ENCODE assay signal across 35 cellular contexts in genomic region chr2:48954935-48955334, GRCh38.
"Had no signal": no experiment of that assay in that cellular context is flagged by ENCODE, and none has a peak within 500 bp of the region (broad histone marks: within the 10 kb centered on the region; RNA-seq: fewer than 3 reads in every experiment).

No MANE protein-coding gene starts in this region.

- H3K4me1 Mint-ChIP-seq: activated B cell treated with CpG ODN at 0.5 μM for 24 hours; nephron progenitor cell; stimulated activated memory B cell treated with anti-CD40 and anti-IgM and Interleukin-4, amounts not matched to agents 10 μg/mL and 1 μg/mL and 100 μg/mL, for 72 hours; stimulated activated naive CD8-positive, alpha-beta T cell treated with anti-CD3 and anti-CD28 coated beads, Interleukin-15, amount 100 ng/mL, for 72 hours had no signal

- H3K4me1 ChIP-seq: left ventricle myocardium inferior, psoas muscle, sigmoid colon, upper lobe of left lung, vagina had no signal

- H3K27me3 ChIP-seq: ascending aorta, brain microvascular endothelial cell, heart left ventricle, upper lobe of left lung, vagina had no signal

- H3K4me3 ChIP-seq: ascending aorta, heart left ventricle, left ventricle myocardium inferior, lung, psoas muscle, sigmoid colon, upper lobe of left lung, vagina had no signal

- H3K4me3 Mint-ChIP-seq: activated B cell treated with CpG ODN at 0.5 μM for 24 hours; activated CD8-positive, alpha-beta T cell treated with anti-CD3 and anti-CD28 coated beads, Interleukin-2, amount 10 ng/mL, durations not matched to agents 7 days and 5 days; activated T-cell treated with anti-CD3 and anti-CD28 coated beads, Interleukin-2, amount 50 U/mL, for 72 hours; effector memory CD8-positive, alpha-beta T cell; nephron progenitor cell; stimulated activated memory B cell treated with anti-CD40 and anti-IgM and Interleukin-4, amounts not matched to agents 10 μg/mL and 1 μg/mL and 100 μg/mL, for 72 hours; stimulated activated naive CD8-positive, alpha-beta T cell treated with anti-CD3 and anti-CD28 coated beads, Interleukin-15, amount 100 ng/mL, for 72 hours; T-helper 1 cell treated with Interleukin-12 subunit alpha and Interleukin-12 subunit beta and Interleukin-4 antibody, amounts not matched to agents 30 μg/mL and 1 μg/mL, for 36 hours had no signal

- H3K9me3 ChIP-seq: ascending aorta, heart left ventricle, left ventricle myocardium inferior, psoas muscle, sigmoid colon, upper lobe of left lung, vagina had no signal

- H3K36me3 Mint-ChIP-seq: activated naive CD4-positive, alpha-beta T cell treated with anti-CD3 and anti-CD28 coated beads, Interleukin-2, amount 50 U/mL, for 72 hours; naive B cell; stimulated activated memory B cell treated with anti-CD40 and anti-IgM and Interleukin-4, amounts not matched to agents 10 μg/mL and 1 μg/mL and 100 μg/mL, for 72 hours had no signal

- H3K27ac Mint-ChIP-seq: activated B cell treated with CpG ODN at 0.5 μM for 24 hours; activated CD8-positive, alpha-beta T cell treated with anti-CD3 and anti-CD28 coated beads, Interleukin-2, amount 10 ng/mL, durations not matched to agents 7 days and 5 days; activated naive CD4-positive, alpha-beta T cell treated with anti-CD3 and anti-CD28 coated beads, Interleukin-2, amount 50 U/mL, for 72 hours; activated T-cell treated with anti-CD3 and anti-CD28 coated beads, Interleukin-2, amount 50 U/mL, for 72 hours; effector memory CD8-positive, alpha-beta T cell; naive B cell; nephron progenitor cell; stimulated activated memory B cell treated with anti-CD40 and anti-IgM and Interleukin-4, amounts not matched to agents 10 μg/mL and 1 μg/mL and 100 μg/mL, for 72 hours; stimulated activated naive CD8-positive, alpha-beta T cell treated with anti-CD3 and anti-CD28 coated beads, Interleukin-15, amount 100 ng/mL, for 72 hours; T-helper 1 cell treated with Interleukin-12 subunit alpha and Interleukin-12 subunit beta and Interleukin-4 antibody, amounts not matched to agents 30 μg/mL and 1 μg/mL, for 36 hours had no signal

- H3K36me3 ChIP-seq: ascending aorta, brain microvascular endothelial cell, heart left ventricle, left ventricle myocardium inferior, sigmoid colon, upper lobe of left lung, vagina had no signal

- H3K27me3 Mint-ChIP-seq: activated B cell treated with CpG ODN at 0.5 μM for 24 hours; effector memory CD8-positive, alpha-beta T cell; stimulated activated naive CD8-positive, alpha-beta T cell treated with anti-CD3 and anti-CD28 coated beads, Interleukin-15, amount 100 ng/mL, for 72 hours had no signal

- H3K27ac ChIP-seq: ascending aorta, brain microvascular endothelial cell, heart left ventricle, left ventricle myocardium inferior, parathyroid adenoma, psoas muscle, sigmoid colon, upper lobe of left lung, vagina had no signal

- H3K9me3 Mint-ChIP-seq: activated B cell treated with CpG ODN at 0.5 μM for 24 hours; activated naive CD4-positive, alpha-beta T cell treated with anti-CD3 and anti-CD28 coated beads, Interleukin-2, amount 50 U/mL, for 72 hours; activated T-cell treated with anti-CD3 and anti-CD28 coated beads, Interleukin-2, amount 50 U/mL, for 72 hours; effector memory CD8-positive, alpha-beta T cell; naive B cell; nephron progenitor cell; stimulated activated memory B cell treated with anti-CD40 and anti-IgM and Interleukin-4, amounts not matched to agents 10 μg/mL and 1 μg/mL and 100 μg/mL, for 72 hours; stimulated activated naive CD8-positive, alpha-beta T cell treated with anti-CD3 and anti-CD28 coated beads, Interleukin-15, amount 100 ng/mL, for 72 hours; T-helper 1 cell treated with Interleukin-12 subunit alpha and Interleukin-12 subunit beta and Interleukin-4 antibody, amounts not matched to agents 30 μg/mL and 1 μg/mL, for 36 hours had no signal

- ATAC-seq: activated CD8-positive, alpha-beta T cell treated with anti-CD3 and anti-CD28 coated beads, Interleukin-2, amount 10 ng/mL, durations not matched to agents 7 days and 5 days; activated naive CD4-positive, alpha-beta T cell treated with anti-CD3 and anti-CD28 coated beads, Interleukin-2, amount 50 U/mL, for 72 hours; activated T-cell treated with anti-CD3 and anti-CD28 coated beads, Interleukin-2, amount 50 U/mL, for 72 hours; effector memory CD8-positive, alpha-beta T cell; heart left ventricle; psoas muscle; stimulated activated naive CD8-positive, alpha-beta T cell treated with anti-CD3 and anti-CD28 coated beads, Interleukin-15, amount 100 ng/mL, for 72 hours had no signal

- DNase-seq: activated B cell treated with CpG ODN at 0.5 μM for 24 hours; activated CD4-positive, alpha-beta T cell treated with anti-CD3 and anti-CD28 coated beads, Interleukin-2, amount 50 U/mL, for 1 hour; activated CD8-positive, alpha-beta T cell treated with anti-CD3 and anti-CD28 coated beads, Interleukin-2, amount 10 ng/mL, durations not matched to agents 7 days and 5 days; activated naive CD4-positive, alpha-beta T cell; activated T-cell treated with anti-CD3 and anti-CD28 coated beads for 4 hours; activated T-cell treated with anti-CD3 and anti-CD28 coated beads, Interleukin-2, amount 50 U/mL, for 72 hours; brain microvascular endothelial cell; cortex of kidney; effector memory CD8-positive, alpha-beta T cell; erythroblast; foreskin fibroblast; heart left ventricle; hypothalamus; left ventricle myocardium inferior; naive B cell; nephron progenitor cell; occipital lobe; psoas muscle; sigmoid colon; small intestine; stimulated activated CD4-positive, alpha-beta T cell treated with anti-CD3 and anti-CD28 coated beads, Interleukin-1b, Interleukin-23, amount 100 ng/mL, for 48 hours; stimulated activated CD4-positive, alpha-beta T cell treated with anti-CD3 and anti-CD28 coated beads, Interleukin-4, amount 100 ng/mL, for 4 hours; stimulated activated CD8-positive, alpha-beta memory T cell treated with anti-CD3 and anti-CD28 coated beads, Interleukin-4, amount 100 ng/mL, for 48 hours; stimulated activated naive CD8-positive, alpha-beta T cell treated with anti-CD3 and anti-CD28 coated beads, Interleukin-15, amount 100 ng/mL, for 72 hours; substantia nigra; SW 1271; T1000; upper lobe of left lung had no signal
